ENCODE assay signal across 1 cellular context in genomic region chr7:100874577-100875355, GRCh38.
TF ChIP-seq lines count a peak whose summit lies in the region.

TSS of gene SRRT (plus strand) at chr7:100875103. CDS start at chr7:100875591, 488 bp downstream.

TF ChIP-seq in H1, 55 proteins besides CTCF, POLR2A, EP300 and RAD21 (continued from another document):
- TF ChIP-seq USF2 (IDR thresholded peaks at IDR 0.05; ENCODE audit: low read length) (no peak; the same call in 1 of the 2 replicates), EGR1 (IDR thresholded peaks at IDR 0.05; ENCODE audit: borderline replicate concordance, low read depth, low read length) (peak; percentile 54; the same call in 1 of the 2 replicates), CEBPB (IDR thresholded peaks at IDR 0.05; ENCODE audit: low read depth, low read length) (no peak), NANOG (IDR thresholded peaks at IDR 0.05; ENCODE audit: insufficient read depth, low read depth, low read length, poor library complexity, severe bottlenecking) (no peak), TEAD4 (IDR thresholded peaks at IDR 0.05; ENCODE audit: low read depth, low read length) (0 out of 2 replicates have a peak, but pooled peaks have one; percentile 13), HDAC2 (IDR thresholded peaks at IDR 0.05; ENCODE audit: borderline replicate concordance in 1 of 2, low read depth in 2 of 2, low read length in 2 of 2) (no peak; a peak in 1 of 4 replicates), BACH1 (IDR thresholded peaks at IDR 0.05; ENCODE audit: low read length) (peak; percentile 20; the same call in 1 of the 2 replicates), SP1 (IDR thresholded peaks at IDR 0.05; ENCODE audit: low read depth, low read length) (peak; percentile 75), TCF12 (IDR thresholded peaks at IDR 0.05; ENCODE audit: low read depth, low read length) (no peak), FOSL1 (IDR thresholded peaks at IDR 0.05; ENCODE audit: insufficient read depth, low read depth, low read length) (no peak), CHD2 (IDR thresholded peaks at IDR 0.05; ENCODE audit: low read length) (peak; percentile 96), ATF3 (IDR thresholded peaks at IDR 0.05; ENCODE audit: insufficient read depth, low read depth, low read length) (no peak), NRF1 (IDR thresholded peaks at IDR 0.05; ENCODE audit: low read depth, low read length) (peak; percentile 66), GABPA (IDR thresholded peaks at IDR 0.05; ENCODE audit: borderline replicate concordance, insufficient read depth, low read length) (no peak), PHF8 (conservative IDR thresholded peaks at IDR 0.05; ENCODE audit: low read depth, low read length) (peak; percentile 92), MAX (IDR thresholded peaks at IDR 0.05) (peak; percentile 68; the same call in 1 of the 2 replicates), POU5F1 (IDR thresholded peaks at IDR 0.05; ENCODE audit: low read depth, low read length) (no peak), KDM1A (IDR thresholded peaks at IDR 0.05; ENCODE audit: borderline replicate concordance, low read length) (no peak), TBP (IDR thresholded peaks at IDR 0.05; ENCODE audit: low read depth, low read length) (peak; percentile 92), JUND (IDR thresholded peaks at IDR 0.05; ENCODE audit: low read length) (no peak), SAP30 (IDR thresholded peaks at IDR 0.05; ENCODE audit: insufficient read depth, insufficient replicate concordance, low read length) (no peak), ZNF274 (IDR thresholded peaks at IDR 0.05; ENCODE audit: borderline replicate concordance, extremely low read depth, low read length) (no peak), JUN (IDR thresholded peaks at IDR 0.05; ENCODE audit: low read depth, low read length) (no peak), RNF2 (IDR thresholded peaks at IDR 0.05; ENCODE audit: borderline replicate concordance, low read depth, low read length, missing control alignments, poor library complexity, severe bottlenecking) (no peak), ASH2L (IDR thresholded peaks at IDR 0.05; ENCODE audit: low read length) (peak; percentile 84), SIRT6 (IDR thresholded peaks at IDR 0.05; ENCODE audit: low read length) (no peak), SUZ12 (IDR thresholded peaks at IDR 0.05; ENCODE audit: low read length) (no peak), MAFK (IDR thresholded peaks at IDR 0.05; ENCODE audit: low read depth, low read length) (no peak; the same call in 1 of the 2 replicates), TAF1 (IDR thresholded peaks at IDR 0.05; ENCODE audit: low read depth, low read length) (peak; percentile 96), TAF7 (optimal IDR thresholded peaks at IDR 0.05; ENCODE audit: borderline replicate concordance, low read depth, low read length) (peak; percentile 88), EZH2 (IDR thresholded peaks at IDR 0.05; ENCODE audit: low read depth, low read length, severe bottlenecking) (no peak), CHD7 (IDR thresholded peaks at IDR 0.05; ENCODE audit: insufficient replicate concordance, low read length) (no peak), YY1 (IDR thresholded peaks at IDR 0.05; ENCODE audit: low read depth, low read length) (peak; percentile 84), SP2 (IDR thresholded peaks at IDR 0.05; ENCODE audit: low read length) (no peak), SRF (IDR thresholded peaks at IDR 0.05; ENCODE audit: low read depth, low read length) (no peak), SP4 (IDR thresholded peaks at IDR 0.05; ENCODE audit: low read length) (peak; percentile 76; the same call in 1 of the 2 replicates), CBX5 (IDR thresholded peaks at IDR 0.05; ENCODE audit: low read depth, low read length) (no peak), CHD1 (IDR thresholded peaks at IDR 0.05; ENCODE audit: low read depth, low read length) (no peak; the same call in 1 of the 2 replicates), KDM4A (IDR thresholded peaks at IDR 0.05; ENCODE audit: low read depth, low read length, severe bottlenecking) (peak; percentile 56), RBBP5 (IDR thresholded peaks at IDR 0.05; ENCODE audit: borderline replicate concordance, low read depth, low read length) (peak; percentile 25; the same call in 1 of the 2 replicates), E2F6 (IDR thresholded peaks at IDR 0.05) (peak; percentile 71; the same call in 1 of the 2 replicates), SIX5 (IDR thresholded peaks at IDR 0.05; ENCODE audit: low read depth, low read length) (no peak), GTF2F1 (IDR thresholded peaks at IDR 0.05; ENCODE audit: borderline replicate concordance, low read depth, low read length) (peak; percentile 89), CTBP2 (IDR thresholded peaks at IDR 0.05; ENCODE audit: borderline replicate concordance, insufficient read depth, insufficient read length, low read length) (no peak), RFX5 (IDR thresholded peaks at IDR 0.05; ENCODE audit: borderline replicate concordance, low read depth, low read length) (no peak), BCL11A (IDR thresholded peaks at IDR 0.05; ENCODE audit: low read depth in 2 of 2, low read length in 2 of 2) (no peak), HDAC6 (IDR thresholded peaks at IDR 0.05; ENCODE audit: low read depth, low read length) (no peak), SIN3A (conservative IDR thresholded peaks at IDR 0.05 in 1 of 2, IDR thresholded peaks at IDR 0.05 in 1 of 2; ENCODE audit: low read depth in 1 of 2, low read length in 2 of 2) (peak; percentile 69 to 79; a peak in 2 of 4 replicates), CBX8 (IDR thresholded peaks at IDR 0.05; ENCODE audit: borderline replicate concordance, low read depth, low read length) (no peak), KDM5A (IDR thresholded peaks at IDR 0.05; ENCODE audit: low read length) (peak; percentile 45; the same call in 1 of the 2 replicates), POLR2AphosphoS5 (IDR thresholded peaks at IDR 0.05; ENCODE audit: low read depth, low read length) (peak; percentile 97), CREB1 (IDR thresholded peaks at IDR 0.05) (peak; percentile 77), ATF2 (IDR thresholded peaks at IDR 0.05; ENCODE audit: low read length) (peak; percentile 84; the same call in 1 of the 2 replicates), BRCA1 (IDR thresholded peaks at IDR 0.05; ENCODE audit: low read depth, low read length) (peak; percentile 86)
